16 cellular contexts compared by ENCODE assay signal in the genomic region with DNA sequence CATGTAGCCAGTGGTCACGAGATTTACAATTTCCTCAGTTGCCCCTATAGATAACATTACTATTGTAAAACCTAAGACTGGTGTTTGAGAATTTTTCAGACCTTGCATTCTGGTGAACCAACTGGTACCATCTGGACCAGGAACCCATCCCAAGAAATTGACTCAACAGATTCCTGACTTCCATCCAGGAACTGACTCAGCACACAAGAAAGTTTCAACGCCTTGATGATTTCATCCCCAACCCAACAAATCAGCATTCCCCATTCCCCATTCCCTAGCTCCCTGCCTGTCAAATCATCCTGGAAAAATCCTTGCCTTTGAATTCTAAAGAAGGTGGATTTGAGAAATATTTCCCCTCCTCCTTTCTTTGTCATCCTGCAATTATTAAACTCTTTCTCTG.
DNase-seq lines count a peak whose midpoint lies in the region; ATAC-seq, FAIRE-seq and TF ChIP-seq lines count a peak whose summit lies in the region.
"Had no signal": no experiment of that assay in that cellular context is flagged by ENCODE, and none has a peak within 500 bp of the region (broad histone marks: within the 10 kb centered on the region; RNA-seq: fewer than 3 reads in every experiment).

No MANE protein-coding gene starts in this region.

- no peak overlapping the region for H3K4me3 Mint-ChIP-seq in neural progenitor cell
- H3K4me3 Mint-ChIP-seq: activated naive CD4-positive, alpha-beta T cell treated with anti-CD3 and anti-CD28 coated beads, Interleukin-2, amount 50 U/mL, for 24 hours; B cell; mesothelial cell of epicardium had no signal

- no peaks in the 10 kb centered on the region for H3K79me1 ChIP-seq in IMR-90 (ENCODE audit: low read depth in 1 of 2, low read length in 2 of 2)

- H4K8ac ChIP-seq in IMR-90 (ENCODE audit: low read depth in 2 of 2, low read length in 2 of 2): no peak overlapping the region

- no peak overlapping the region for H3K27ac Mint-ChIP-seq in neural progenitor cell
- H3K27ac Mint-ChIP-seq: activated naive CD4-positive, alpha-beta T cell treated with anti-CD3 and anti-CD28 coated beads, Interleukin-2, amount 50 U/mL, for 24 hours; B cell; mesothelial cell of epicardium had no signal

- no peak for ATAC-seq in IMR-90 (ENCODE audit: low read depth)
- ATAC-seq: HCT116 had no signal

- TF ChIP-seq POLR2A in IMR-90 (IDR thresholded peaks at IDR 0.05; ENCODE audit: low read depth, low read length): no peak

- no peak overlapping the region for H2BK120ac ChIP-seq in IMR-90 (ENCODE audit: low read depth, low read length)

- WGBS in IMR-90 (ENCODE audit: extremely low coverage in 2 of 2, insufficient read length in 1 of 2), 2 experiments: no CpG with 5 or more reads among the region's 2 CpGs

- no peak overlapping the region for H3K23ac ChIP-seq in IMR-90 (ENCODE audit: low read depth, low read length)

- H3K4ac ChIP-seq in IMR-90 (ENCODE audit: low read depth, low read length): no peak overlapping the region

- no peak overlapping the region for H3K56ac ChIP-seq in IMR-90 (ENCODE audit: extremely low read depth, insufficient read depth, low read length)

- H2AFZ ChIP-seq in IMR-90 (replicated peaks; ENCODE audit: low read length, poor library complexity): no peak overlapping the region
- no peak overlapping the region for H2AFZ ChIP-seq in neural progenitor cell (replicated peaks)
- H2AFZ ChIP-seq: parathyroid adenoma had no signal

- H3K4me3 ChIP-seq in IMR-90 (ENCODE audit: insufficient read depth, low read depth, low read length) (no peak overlapping the region), bronchial epithelial cell (ENCODE audit: low read depth, low read length) (no peak overlapping the region), neural progenitor cell (no peak overlapping the region)
- H3K4me3 ChIP-seq: transverse colon had no signal

- peaks cover 16% of the 10 kb centered on the region for H3F3A ChIP-seq in neural progenitor cell (ENCODE audit: low read depth)

- no peak for FAIRE-seq in bronchial epithelial cell (lab: Jason Lieb, UNC)

- H3K27me3 ChIP-seq in IMR-90 (ENCODE audit: control insufficient read depth, insufficient read depth, low read length) (no peaks in the 10 kb centered on the region), bronchial epithelial cell (ENCODE audit: control insufficient read depth, insufficient read depth, low read length) (no peaks in the 10 kb centered on the region), neural progenitor cell (no peaks in the 10 kb centered on the region)
- H3K27me3 ChIP-seq: transverse colon had no signal

- no peak overlapping the region for H2BK5ac ChIP-seq in IMR-90 (ENCODE audit: low read depth, low read length, poor library complexity, severe bottlenecking)

- no peaks in the 10 kb centered on the region for H3K9me1 ChIP-seq in IMR-90 (ENCODE audit: insufficient read depth, low read length)

- H3K4me1 ChIP-seq in IMR-90 (ENCODE audit: control insufficient read depth, insufficient read depth, low read length) (no peaks in the 10 kb centered on the region), neural progenitor cell (peaks cover 30% of the 10 kb centered on the region)
- H3K4me1 ChIP-seq: parathyroid adenoma, transverse colon had no signal

- no peaks in the 10 kb centered on the region for H3K36me3 ChIP-seq in IMR-90 (ENCODE audit: control insufficient read depth, insufficient read depth, low read length)
- H3K36me3 ChIP-seq in bronchial epithelial cell (ENCODE audit: control insufficient read depth, insufficient read depth, low read length): no peaks in the 10 kb centered on the region
- H3K36me3 ChIP-seq in neural progenitor cell: no peaks in the 10 kb centered on the region
- H3K36me3 ChIP-seq: transverse colon had no signal

- H3K18ac ChIP-seq in IMR-90 (ENCODE audit: low read depth, low read length): no peak overlapping the region

- CTCF ChIA-PET in IMR-90 (lab: Yijun Ruan, JAX): no interaction called here

- H4K91ac ChIP-seq in IMR-90 (ENCODE audit: insufficient read depth, low read depth, low read length): no peak overlapping the region

- TF ChIP-seq CTCF in AG09319 (IDR thresholded peaks at IDR 0.05; ENCODE audit: low read depth, low read length) (no peak), IMR-90 (conservative IDR thresholded peaks at IDR 0.05; ENCODE audit: low read depth, low read length) (no peak), bronchial epithelial cell (IDR thresholded peaks at IDR 0.05; ENCODE audit: insufficient read depth, low read length, severe bottlenecking) (no peak), neural progenitor cell (IDR thresholded peaks at IDR 0.05) (no peak)

- H3K27me3 Mint-ChIP-seq in neural progenitor cell (ENCODE audit: insufficient read depth, low read depth): peaks cover 5% of the 10 kb centered on the region
- H3K27me3 Mint-ChIP-seq: activated naive CD4-positive, alpha-beta T cell treated with anti-CD3 and anti-CD28 coated beads, Interleukin-2, amount 50 U/mL, for 24 hours; B cell had no signal

- no peak overlapping the region for H3K4me2 ChIP-seq in IMR-90 (ENCODE audit: low read depth, low read length)
- H3K4me2 ChIP-seq in neural progenitor cell: no peak overlapping the region

- peaks cover 16% of the 10 kb centered on the region for H3K4me1 Mint-ChIP-seq in neural progenitor cell
- H3K4me1 Mint-ChIP-seq: activated naive CD4-positive, alpha-beta T cell treated with anti-CD3 and anti-CD28 coated beads, Interleukin-2, amount 50 U/mL, for 24 hours; B cell; mesothelial cell of epicardium had no signal

- no peak overlapping the region for H2BK20ac ChIP-seq in IMR-90 (ENCODE audit: low read depth, low read length)

- dilution Hi-C loops in IMR-90 (cut with HindIII; ENCODE audit: low sequenced_read_pairs, unreplicated experiment): no loop called here

- in situ Hi-C loops in IMR-90 (cut with MboI; ENCODE audit: low sequenced_read_pairs): no loop called here

- no peaks in the 10 kb centered on the region for H3K79me2 ChIP-seq in neural progenitor cell (ENCODE audit: low read depth)
- H3K79me2 ChIP-seq: parathyroid adenoma had no signal

- H3K9ac ChIP-seq in IMR-90 (ENCODE audit: low read depth, low read length) (no peak overlapping the region), neural progenitor cell (no peak overlapping the region)
- H3K9ac ChIP-seq: parathyroid adenoma had no signal

- H3K27ac ChIP-seq in IMR-90 (ENCODE audit: insufficient read depth, low read length) (no peak overlapping the region), neural progenitor cell (no peak overlapping the region)
- H3K27ac ChIP-seq: HL-60, parathyroid adenoma, transverse colon had no signal

- no peak overlapping the region for H3K14ac ChIP-seq in IMR-90 (replicated peaks; ENCODE audit: low read depth, low read length)

- intact Hi-C loops in IMR-90 (cut with micrococcal nuclease): no loop called here

- peaks cover 7% of the 10 kb centered on the region for H3K9me3 Mint-ChIP-seq in neural progenitor cell

- no peak overlapping the region for H4K5ac ChIP-seq in IMR-90 (ENCODE audit: low read depth, low read length)

- H2BK15ac ChIP-seq in IMR-90 (ENCODE audit: low read depth, low read length): no peak overlapping the region

- H3K36me3 Mint-ChIP-seq in neural progenitor cell: no peaks in the 10 kb centered on the region
- H3K36me3 Mint-ChIP-seq: activated naive CD4-positive, alpha-beta T cell treated with anti-CD3 and anti-CD28 coated beads, Interleukin-2, amount 50 U/mL, for 24 hours; mesothelial cell of epicardium had no signal

- H4K20me1 ChIP-seq in IMR-90 (ENCODE audit: insufficient read depth, low read length): no peaks in the 10 kb centered on the region
- no peaks in the 10 kb centered on the region for H4K20me1 ChIP-seq in neural progenitor cell (ENCODE audit: low read depth)

- no peak overlapping the region for H2AK9ac ChIP-seq in IMR-90 (replicated peaks; ENCODE audit: low read depth, low read length, poor library complexity)

- no peak overlapping the region for H2AK5ac ChIP-seq in IMR-90 (ENCODE audit: low read depth, low read length)

- H3K9me3 ChIP-seq in IMR-90 (ENCODE audit: control insufficient read depth, insufficient read depth, low read length) (peaks cover 3% of the 10 kb centered on the region), neural progenitor cell (ENCODE audit: low read depth) (no peaks in the 10 kb centered on the region)

- DNase-seq in AG09319 (ENCODE audit: extremely low read depth, low read depth) (peak; percentile 28), IMR-90 (peak; percentile 46), bronchial epithelial cell (ENCODE audit: low read depth) (peak; percentile 89), kidney tubule cell (ENCODE audit: low spot score) (peak; percentile 87), UCSD-AML1 (lab: John Stamatoyannopoulos, UW; ENCODE audit: unreplicated experiment) (no peak), neural progenitor cell (ENCODE audit: low spot score) (no peak), NCI-H345 (lab: John Stamatoyannopoulos, UW) (no peak), activated gamma-delta T cell (lab: John Stamatoyannopoulos, UW) (no peak)
- DNase-seq: activated CD8-positive, alpha-beta memory T cell treated with anti-CD3 and anti-CD28 coated beads, Interleukin-2, amount 50 U/mL, for 48 hours; transverse colon had no signal

- TF ChIP-seq RAD21 in IMR-90 (IDR thresholded peaks at IDR 0.05; ENCODE audit: low read length): no peak

- POLR2A ChIA-PET in IMR-90 (lab: Charles Lee; ENCODE audit: unreplicated experiment): no interaction called here

- BruUV-seq in IMR-90 (replicated peaks; lab: Mats Ljungman, UMichigan): no TSS peak

TF ChIP-seq in IMR-90, 13 proteins besides CTCF, POLR2A, EP300 and RAD21:
- TF ChIP-seq RCOR1 (IDR thresholded peaks at IDR 0.05; ENCODE audit: insufficient replicate concordance, low read length): no peak
- TF ChIP-seq FOS (IDR thresholded peaks at IDR 0.05; ENCODE audit: low read depth, low read length): no peak
- no peak for TF ChIP-seq CHD1 (IDR thresholded peaks at IDR 0.05; ENCODE audit: low read depth, low read length)
- TF ChIP-seq NFE2L2 (IDR thresholded peaks at IDR 0.05; ENCODE audit: low read depth, low read length): no peak
- TF ChIP-seq RFX5 (IDR thresholded peaks at IDR 0.05; ENCODE audit: low read depth, low read length): no peak
- TF ChIP-seq CEBPB (IDR thresholded peaks at IDR 0.05; ENCODE audit: low read depth, low read length): no peak
- TF ChIP-seq, protein P1, sequence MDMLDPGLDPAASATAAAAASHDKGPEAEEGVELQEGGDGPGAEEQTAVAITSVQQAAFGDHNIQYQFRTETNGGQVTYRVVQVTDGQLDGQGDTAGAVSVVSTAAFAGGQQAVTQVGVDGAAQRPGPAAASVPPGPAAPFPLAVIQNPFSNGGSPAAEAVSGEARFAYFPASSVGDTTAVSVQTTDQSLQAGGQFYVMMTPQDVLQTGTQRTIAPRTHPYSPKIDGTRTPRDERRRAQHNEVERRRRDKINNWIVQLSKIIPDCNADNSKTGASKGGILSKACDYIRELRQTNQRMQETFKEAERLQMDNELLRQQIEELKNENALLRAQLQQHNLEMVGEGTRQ (IDR thresholded peaks at IDR 0.05; ENCODE audit: low read depth, low read length): no peak
- TF ChIP-seq MAZ (IDR thresholded peaks at IDR 0.05; ENCODE audit: borderline replicate concordance, low read depth, low read length): no peak

Comparison
In these comparisons a context has a peak if more than half of its experiments do, and no peak if none do; other contexts are left out.
1. DNase-seq: peak in AG09319 (single experiment), IMR-90 (single experiment), bronchial epithelial cell (single experiment) and kidney tubule cell (single experiment); none in UCSD-AML1 (single experiment), neural progenitor cell (single experiment), NCI-H345 (single experiment) and activated gamma-delta T cell (single experiment).